In the genomic region with DNA sequence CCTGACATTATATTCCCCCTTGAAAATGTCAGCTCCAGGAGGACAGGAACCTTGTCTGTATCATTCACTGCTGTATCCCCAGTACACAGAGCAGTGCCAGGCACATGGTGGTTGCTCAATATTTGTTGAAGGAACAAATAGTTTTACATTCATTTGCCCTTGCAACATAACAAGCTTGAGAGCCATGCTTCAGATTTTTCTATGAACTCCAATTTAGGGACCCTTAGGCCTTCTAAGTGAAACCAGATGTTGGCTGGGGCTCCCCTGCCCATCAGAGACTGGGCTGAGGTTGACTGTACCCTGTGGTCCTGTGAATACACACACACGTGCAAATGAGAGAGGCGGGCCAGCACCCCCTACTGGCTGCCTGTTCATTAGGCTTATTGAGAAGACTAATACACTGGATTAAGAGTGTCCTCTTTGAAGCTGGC, we compare ENCODE assay signal across 8 cellular contexts.
DNase-seq lines count a peak whose midpoint lies in the region; ATAC-seq and TF ChIP-seq lines count a peak whose summit lies in the region.

No MANE protein-coding gene starts in this region.

- H3K4me3 Mint-ChIP-seq in activated CD4-positive, alpha-beta memory T cell treated with anti-CD3 and anti-CD28 coated beads for 36 hours, result no peak overlapping the region
- H3K4me3 Mint-ChIP-seq in activated CD4-positive, alpha-beta memory T cell treated with anti-CD3 and anti-CD28 coated beads, Interleukin-2, amount 10 ng/mL, durations not matched to agents 7 days and 5 days, result no peak overlapping the region
- H3K4me3 Mint-ChIP-seq in CD4-positive, alpha-beta T cell, result no peak overlapping the region

- POLR2A ChIA-PET in activated CD4-positive, alpha-beta memory T cell treated with anti-CD3 and anti-CD28 coated beads for 36 hours (lab: Charles Lee), result no interaction called here
- POLR2A ChIA-PET in activated CD4-positive, alpha-beta memory T cell treated with anti-CD3 and anti-CD28 coated beads, Interleukin-2, amount 10 ng/mL, durations not matched to agents 7 days and 5 days (lab: Charles Lee), result no interaction called here
- POLR2A ChIA-PET in CD4-positive, alpha-beta T cell (lab: Charles Lee), result no interaction called here

- H3K4me3 ChIP-seq in KMS-11 (IDR thresholded peaks at IDR 0.05; ENCODE audit: insufficient read depth, low read depth, low read length), result no peak overlapping the region
- no peak overlapping the region for H3K4me3 ChIP-seq in choroid plexus epithelial cell (ENCODE audit: low read depth, low read length)
- no peak overlapping the region for H3K4me3 ChIP-seq in spleen

- DNase-seq in activated CD4-positive, alpha-beta memory T cell treated with anti-CD3 and anti-CD28 coated beads for 36 hours, result peak; percentile 15
- no peak for DNase-seq in activated CD4-positive, alpha-beta memory T cell treated with anti-CD3 and anti-CD28 coated beads, Interleukin-2, amount 10 ng/mL, durations not matched to agents 7 days and 5 days
- DNase-seq in choroid plexus epithelial cell (ENCODE audit: low read depth), result peak; percentile 56
- peak; percentile 17 for DNase-seq in pons (ENCODE audit: low spot score)
- no peak for DNase-seq in spleen
- DNase-seq in globus pallidus (ENCODE audit: low spot score), result no peak
- DNase-seq in CD4-positive, alpha-beta T cell, result no peak

- ATAC-seq in CD4-positive, alpha-beta T cell (ENCODE audit: poor library complexity), result no peak

- CTCF ChIA-PET in activated CD4-positive, alpha-beta memory T cell treated with anti-CD3 and anti-CD28 coated beads for 36 hours (lab: Charles Lee), result interaction anchor here (1.3 kb wide), 1 partner anchor 14 kb away, joined by 3 read pairs; no protein-coding TSS in a partner anchor
- CTCF ChIA-PET in activated CD4-positive, alpha-beta memory T cell treated with anti-CD3 and anti-CD28 coated beads, Interleukin-2, amount 10 ng/mL, durations not matched to agents 7 days and 5 days (lab: Charles Lee), result interaction anchor here (0.6 kb wide), 1 partner anchor 16 kb away, joined by 3 read pairs; no protein-coding TSS in a partner anchor
- CTCF ChIA-PET in CD4-positive, alpha-beta T cell (lab: Charles Lee), result no interaction called here

- peaks cover 2% of the 10 kb centered on the region for H3K27me3 Mint-ChIP-seq in activated CD4-positive, alpha-beta memory T cell treated with anti-CD3 and anti-CD28 coated beads for 36 hours
- peaks cover 3% of the 10 kb centered on the region for H3K27me3 Mint-ChIP-seq in activated CD4-positive, alpha-beta memory T cell treated with anti-CD3 and anti-CD28 coated beads, Interleukin-2, amount 10 ng/mL, durations not matched to agents 7 days and 5 days
- no peaks in the 10 kb centered on the region for H3K27me3 Mint-ChIP-seq in CD4-positive, alpha-beta T cell

- TF ChIP-seq POLR2A in spleen (IDR thresholded peaks at IDR 0.05), result no peak

- H3K79me2 ChIP-seq in KMS-11 (ENCODE audit: insufficient read depth, low read depth), result no peaks in the 10 kb centered on the region

- H3K27ac ChIP-seq in KMS-11 (no peak overlapping the region), spleen (no peak overlapping the region)
- H3K27ac ChIP-seq in CD4-positive, alpha-beta T cell (ENCODE audit: low read depth, low read length), result no peak overlapping the region

- no peak overlapping the region for H3K4me2 ChIP-seq in KMS-11

- no peaks in the 10 kb centered on the region for H3K36me3 ChIP-seq in KMS-11 (ENCODE audit: insufficient read depth)
- no peaks in the 10 kb centered on the region for H3K36me3 ChIP-seq in spleen

- H3K27ac Mint-ChIP-seq in activated CD4-positive, alpha-beta memory T cell treated with anti-CD3 and anti-CD28 coated beads for 36 hours, result no peak overlapping the region
- H3K27ac Mint-ChIP-seq in activated CD4-positive, alpha-beta memory T cell treated with anti-CD3 and anti-CD28 coated beads, Interleukin-2, amount 10 ng/mL, durations not matched to agents 7 days and 5 days, result no peak overlapping the region
- H3K27ac Mint-ChIP-seq in CD4-positive, alpha-beta T cell, result no peak overlapping the region

- no peak overlapping the region for H2AFZ ChIP-seq in KMS-11 (ENCODE audit: low read depth)

- no peaks in the 10 kb centered on the region for H3K27me3 ChIP-seq in KMS-11 (ENCODE audit: insufficient read depth, low read depth)
- no peaks in the 10 kb centered on the region for H3K27me3 ChIP-seq in spleen (replicated peaks in 1 of 7)
- no peaks in the 10 kb centered on the region for H3K27me3 ChIP-seq in CD4-positive, alpha-beta T cell (ENCODE audit: control insufficient read depth, insufficient read depth, low read length)

- no peaks in the 10 kb centered on the region for H4K20me1 ChIP-seq in KMS-11 (ENCODE audit: insufficient read depth)

- peak; percentile 41; the same call in 1 of the 2 replicates for TF ChIP-seq CTCF in KMS-11 (conservative IDR thresholded peaks at IDR 0.05; ENCODE audit: low read depth, low read length)
- TF ChIP-seq CTCF in choroid plexus epithelial cell (conservative IDR thresholded peaks at IDR 0.05; ENCODE audit: low read depth, low read length), result peak; percentile 75
- no peak for TF ChIP-seq CTCF in spleen (IDR thresholded peaks at IDR 0.05 in 8 of 11, conservative IDR thresholded peaks at IDR 0.05 in 3 of 11)
- no peak for TF ChIP-seq CTCF in CD4-positive, alpha-beta T cell (IDR thresholded peaks at IDR 0.05)

- H3K36me3 Mint-ChIP-seq in activated CD4-positive, alpha-beta memory T cell treated with anti-CD3 and anti-CD28 coated beads for 36 hours, result no peaks in the 10 kb centered on the region
- H3K36me3 Mint-ChIP-seq in activated CD4-positive, alpha-beta memory T cell treated with anti-CD3 and anti-CD28 coated beads, Interleukin-2, amount 10 ng/mL, durations not matched to agents 7 days and 5 days (ENCODE audit: low read depth), result no peaks in the 10 kb centered on the region
- no peaks in the 10 kb centered on the region for H3K36me3 Mint-ChIP-seq in CD4-positive, alpha-beta T cell (ENCODE audit: low read depth)

- intact Hi-C loops in activated CD4-positive, alpha-beta memory T cell treated with anti-CD3 and anti-CD28 coated beads for 36 hours (cut with micrococcal nuclease), result no loop called here
- intact Hi-C loops in spleen (cut with DNase I; ENCODE audit: low total_unique reads), result no loop called here
- intact Hi-C loops in CD4-positive, alpha-beta T cell (cut with DNase I, micrococcal nuclease), result no loop called here

- H3K4me1 ChIP-seq in KMS-11 (ENCODE audit: low read depth, poor library complexity, severe bottlenecking) (no peaks in the 10 kb centered on the region), spleen (no peaks in the 10 kb centered on the region)

- no peaks in the 10 kb centered on the region for H3K9me3 Mint-ChIP-seq in activated CD4-positive, alpha-beta memory T cell treated with anti-CD3 and anti-CD28 coated beads for 36 hours
- H3K9me3 Mint-ChIP-seq in activated CD4-positive, alpha-beta memory T cell treated with anti-CD3 and anti-CD28 coated beads, Interleukin-2, amount 10 ng/mL, durations not matched to agents 7 days and 5 days, result no peaks in the 10 kb centered on the region
- no peaks in the 10 kb centered on the region for H3K9me3 Mint-ChIP-seq in CD4-positive, alpha-beta T cell

- peaks cover 0 to 9% (median 0%) of the 10 kb centered on the region in 8 donors for H3K9me3 ChIP-seq in spleen
- H3K9me3 ChIP-seq in CD4-positive, alpha-beta T cell (ENCODE audit: control insufficient read depth, low read length), result no peaks in the 10 kb centered on the region

- peaks cover 3% of the 10 kb centered on the region for H3K4me1 Mint-ChIP-seq in activated CD4-positive, alpha-beta memory T cell treated with anti-CD3 and anti-CD28 coated beads for 36 hours (ENCODE audit: low read depth)
- peaks cover 3% of the 10 kb centered on the region for H3K4me1 Mint-ChIP-seq in activated CD4-positive, alpha-beta memory T cell treated with anti-CD3 and anti-CD28 coated beads, Interleukin-2, amount 10 ng/mL, durations not matched to agents 7 days and 5 days
- no peaks in the 10 kb centered on the region for H3K4me1 Mint-ChIP-seq in CD4-positive, alpha-beta T cell (ENCODE audit: low read depth)

- H3K9ac ChIP-seq in KMS-11, result no peak overlapping the region

- WGBS in spleen, 5 donors, result 49 to 63% (median 61%) methylated on average over 2 of the region's 2 CpGs

Comparison
In these comparisons a context has a peak if more than half of its experiments do, and no peak if none do; other contexts are left out.
1. DNase-seq: peak in activated CD4-positive, alpha-beta memory T cell treated with anti-CD3 and anti-CD28 coated beads for 36 hours (single experiment), choroid plexus epithelial cell (single experiment) and pons (single experiment); none in activated CD4-positive, alpha-beta memory T cell treated with anti-CD3 and anti-CD28 coated beads, Interleukin-2, amount 10 ng/mL, durations not matched to agents 7 days and 5 days (single experiment), spleen (single experiment), globus pallidus (single experiment) and CD4-positive, alpha-beta T cell (0 of 10).
2. CTCF ChIP-seq: peak in KMS-11 (single experiment) and choroid plexus epithelial cell (single experiment); none in spleen (0 of 11) and CD4-positive, alpha-beta T cell (single experiment).